31 cellular contexts compared by ENCODE assay signal in genomic region chr21:46366561-46366960, GRCh38.
"Had no signal": no experiment of that assay in that cellular context is flagged by ENCODE, and none has a peak within 500 bp of the region (broad histone marks: within the 10 kb centered on the region; RNA-seq: fewer than 3 reads in every experiment).

No MANE protein-coding gene starts in this region.

- H2AFZ ChIP-seq: PC-9 had no signal

- H3K9me3 ChIP-seq: SJCRH30 had no signal

- H3K9me3 Mint-ChIP-seq: activated CD4-positive, alpha-beta T cell treated with anti-CD3 and anti-CD28 coated beads, Interleukin-2, amount 10 ng/mL, durations not matched to agents 7 days and 5 days; activated naive CD4-positive, alpha-beta T cell treated with anti-CD3 and anti-CD28 coated beads, Interleukin-2, amount 50 U/mL, for 24 hours; activated naive CD8-positive, alpha-beta T cell treated with anti-CD3 and anti-CD28 coated beads, Interleukin-2, amount 50 U/mL, for 24 hours; activated T-cell treated with anti-CD3 and anti-CD28 coated beads, Interleukin-2, amount 50 U/mL, for 24 hours; activated T-helper 2 cell treated with anti-CD3 and anti-CD28 coated beads, Interferon-gamma antibody, Interleukin-2, Interleukin-4, amounts not matched to agents 10 μg/mL and 5 μg/mL and 100 μg/mL, durations not matched to agents 14 hours and 24 hours and 36 hours; central memory CD8-positive, alpha-beta T cell had no signal

- H3K27me3 ChIP-seq: brain microvascular endothelial cell, SJCRH30 had no signal

- H3K4me1 Mint-ChIP-seq: WTC11 had no signal

- H3K27ac ChIP-seq: brain microvascular endothelial cell, PC-9, SJCRH30, SK-N-MC had no signal

- DNase-seq: activated CD4-positive, alpha-beta T cell treated with anti-CD3 and anti-CD28 coated beads for 36 hours; activated CD4-positive, alpha-beta T cell treated with anti-CD3 and anti-CD28 coated beads, Interleukin-2, amount 10 ng/mL, durations not matched to agents 7 days and 5 days; activated CD4-positive, alpha-beta T cell treated with anti-CD3 and anti-CD28 coated beads, Interleukin-2, amount 50 U/mL, for 48 hours; activated CD8-positive, alpha-beta T cell treated with anti-CD3 and anti-CD28 coated beads, Interleukin-2, amount 10 ng/mL, durations not matched to agents 7 days and 5 days; activated gamma-delta T cell; activated naive CD4-positive, alpha-beta T cell treated with Interleukin-2 at 50 U/mL for 16 hours; activated naive CD8-positive, alpha-beta T cell treated with anti-CD3 and anti-CD28 coated beads, Interleukin-2, amount 50 U/mL, for 24 hours; activated T-cell treated with anti-CD3 and anti-CD28 coated beads, Interleukin-2, amount 50 U/mL, for 24 hours; anterior cingulate cortex; brain microvascular endothelial cell; Kasumi-1; KBM-7; MM.1S; MV-4-11; NCI-H1092; NCI-H1436 treated with DMSO at 0.1 percent for 48 hours; NCI-H1694 treated with DMSO at 0.1 percent for 48 hours; NCI-H2029; NCI-H345; NCI-H524 treated with DMSO at 0.1 percent for 48 hours; PC-9; SHP77; SJCRH30; T1000 had no signal

- H3K27me3 Mint-ChIP-seq: activated CD4-positive, alpha-beta T cell treated with anti-CD3 and anti-CD28 coated beads for 36 hours; activated CD4-positive, alpha-beta T cell treated with anti-CD3 and anti-CD28 coated beads, Interleukin-2, amount 10 ng/mL, durations not matched to agents 7 days and 5 days; activated naive CD4-positive, alpha-beta T cell treated with anti-CD3 and anti-CD28 coated beads, Interleukin-2, amount 50 U/mL, for 24 hours; activated naive CD8-positive, alpha-beta T cell treated with anti-CD3 and anti-CD28 coated beads, Interleukin-2, amount 50 U/mL, for 24 hours; activated T-cell treated with anti-CD3 and anti-CD28 coated beads, Interleukin-2, amount 50 U/mL, for 24 hours; central memory CD8-positive, alpha-beta T cell had no signal

- H3K4me3 ChIP-seq: PC-9, SJCRH30, SK-N-MC had no signal

- FAIRE-seq: RCC 7860 had no signal

- H3K4me3 Mint-ChIP-seq: activated CD4-positive, alpha-beta T cell treated with anti-CD3 and anti-CD28 coated beads for 36 hours; activated CD4-positive, alpha-beta T cell treated with anti-CD3 and anti-CD28 coated beads, Interleukin-2, amount 10 ng/mL, durations not matched to agents 7 days and 5 days; activated CD8-positive, alpha-beta T cell treated with anti-CD3 and anti-CD28 coated beads, Interleukin-2, amount 10 ng/mL, durations not matched to agents 7 days and 5 days; activated naive CD4-positive, alpha-beta T cell treated with anti-CD3 and anti-CD28 coated beads, Interleukin-2, amount 50 U/mL, for 24 hours; activated naive CD8-positive, alpha-beta T cell treated with anti-CD3 and anti-CD28 coated beads, Interleukin-2, amount 50 U/mL, for 24 hours; activated T-cell treated with anti-CD3 and anti-CD28 coated beads, Interleukin-2, amount 50 U/mL, for 24 hours; central memory CD8-positive, alpha-beta T cell; WTC11 had no signal

- H3K4me1 ChIP-seq: SJCRH30 had no signal

- H3K4me2 ChIP-seq: PC-9 had no signal

- ATAC-seq: activated CD4-positive, alpha-beta T cell treated with anti-CD3 and anti-CD28 coated beads for 36 hours; activated CD4-positive, CD25-positive, alpha-beta regulatory T cell treated with anti-CD3 and anti-CD28 coated beads, Interleukin-2, amount 50 U/mL, for 24 hours; activated CD8-positive, alpha-beta T cell treated with anti-CD3 and anti-CD28 coated beads, Interleukin-2, amount 10 ng/mL, durations not matched to agents 7 days and 5 days; activated naive CD8-positive, alpha-beta T cell treated with anti-CD3 and anti-CD28 coated beads, Interleukin-2, amount 50 U/mL, for 24 hours; WTC11 had no signal

- H3K27ac Mint-ChIP-seq: activated CD4-positive, alpha-beta T cell treated with anti-CD3 and anti-CD28 coated beads for 36 hours; activated CD8-positive, alpha-beta T cell treated with anti-CD3 and anti-CD28 coated beads, Interleukin-2, amount 10 ng/mL, durations not matched to agents 7 days and 5 days; activated naive CD4-positive, alpha-beta T cell treated with anti-CD3 and anti-CD28 coated beads, Interleukin-2, amount 50 U/mL, for 24 hours; activated naive CD8-positive, alpha-beta T cell treated with anti-CD3 and anti-CD28 coated beads, Interleukin-2, amount 50 U/mL, for 24 hours; activated T-cell treated with anti-CD3 and anti-CD28 coated beads, Interleukin-2, amount 50 U/mL, for 24 hours; activated T-helper 2 cell treated with anti-CD3 and anti-CD28 coated beads, Interferon-gamma antibody, Interleukin-2, Interleukin-4, amounts not matched to agents 10 μg/mL and 5 μg/mL and 100 μg/mL, durations not matched to agents 14 hours and 24 hours and 36 hours; WTC11 had no signal
